14 cellular contexts compared by ENCODE assay signal in the genomic region with DNA sequence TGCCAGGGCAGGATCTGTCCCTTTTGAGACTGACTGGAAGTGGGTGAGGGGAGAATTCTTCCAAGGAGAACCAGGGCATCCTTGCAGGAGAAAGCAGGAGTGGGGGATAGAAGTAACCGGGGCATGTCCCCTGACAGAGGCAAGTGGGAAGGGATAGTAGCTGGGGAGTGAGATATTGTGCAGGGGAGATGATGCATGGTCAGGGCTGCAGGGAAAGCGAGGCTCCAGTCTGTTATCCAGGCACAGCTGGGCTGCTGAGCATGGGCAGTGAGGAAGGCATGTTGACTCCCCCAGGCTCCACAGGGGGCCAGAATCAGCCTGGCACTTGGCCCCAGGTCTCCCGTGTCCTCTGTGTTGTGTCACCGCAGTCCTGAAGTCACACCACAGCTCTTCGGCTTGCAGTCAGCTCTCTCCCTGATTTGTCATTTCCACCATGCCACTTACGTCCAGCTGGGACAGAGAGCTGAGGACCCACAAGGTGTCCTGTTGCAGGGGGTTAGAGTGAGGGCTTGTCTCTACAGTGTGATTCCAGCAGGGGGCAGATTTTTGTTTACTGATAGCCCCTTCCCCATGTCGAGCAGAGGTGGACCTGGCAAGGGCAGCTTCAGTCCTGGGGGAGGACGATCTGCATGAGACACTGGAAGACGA. TPM values are rescaled to one million over a fixed set of nuclear protein-coding genes. Genes with fewer than 3 reads are reported as not detected.
DNase-seq lines count a peak whose midpoint lies in the region; ATAC-seq and TF ChIP-seq lines count a peak whose summit lies in the region.
"Had no signal": no experiment of that assay in that cellular context is flagged by ENCODE, and none has a peak within 500 bp of the region (broad histone marks: within the 10 kb centered on the region; RNA-seq: fewer than 3 reads in every experiment).

No MANE protein-coding gene starts in this region.

- H4K20me1 ChIP-seq in PC-3 (ENCODE audit: low read length): no peaks in the 10 kb centered on the region

- no peaks in the 10 kb centered on the region for H3K27me3 ChIP-seq in PC-3 (ENCODE audit: low read length)

- H3K4me2 ChIP-seq in PC-3 (ENCODE audit: low read length): no peak overlapping the region

- no TSS peak for BruUV-seq in PC-3 (replicated peaks; lab: Mats Ljungman, UMichigan)

- H3K4me1 ChIP-seq in PC-3 (ENCODE audit: insufficient read depth, low read length): peaks cover 9% of the 10 kb centered on the region

- no peaks in the 10 kb centered on the region for H3F3A ChIP-seq in PC-3 (ENCODE audit: low read length, unreplicated experiment)

- H3K9me2 ChIP-seq in PC-3 (replicated peaks; ENCODE audit: low read length): no peaks in the 10 kb centered on the region

- no peak for ATAC-seq in PC-3
- no peak for ATAC-seq in GM18502 (IDR thresholded peaks at IDR 0.05; ENCODE audit: poor library complexity, unreplicated experiment)
- ATAC-seq: effector memory CD8-positive, alpha-beta T cell; stimulated activated naive CD8-positive, alpha-beta T cell treated with anti-CD3 and anti-CD28 coated beads, Interleukin-15, amount 100 ng/mL, for 72 hours had no signal

- peaks cover 25% of the 10 kb centered on the region for H3K36me3 ChIP-seq in PC-3 (ENCODE audit: low read depth, low read length)

- H3K4me1 Mint-ChIP-seq in nephron: peaks cover 15% of the 10 kb centered on the region
- H3K4me1 Mint-ChIP-seq: stimulated activated naive CD8-positive, alpha-beta T cell treated with anti-CD3 and anti-CD28 coated beads, Interleukin-15, amount 100 ng/mL, for 72 hours had no signal

- H3K27me3 Mint-ChIP-seq in nephron (ENCODE audit: low read depth): no peaks in the 10 kb centered on the region

- no peaks in the 10 kb centered on the region for H3K79me2 ChIP-seq in PC-3 (ENCODE audit: low read length)

- peak; percentile 40; the same call in 1 of the 2 replicates for TF ChIP-seq CTCF in PC-3 (conservative IDR thresholded peaks at IDR 0.05; ENCODE audit: low read depth, low read length)
- TF ChIP-seq CTCF in fibroblast of pulmonary artery (IDR thresholded peaks at IDR 0.05; ENCODE audit: low read length, missing control alignments): peak; percentile 32
- no peak for TF ChIP-seq CTCF in nephron (IDR thresholded peaks at IDR 0.05; ENCODE audit: unreplicated experiment in 3 of 3)

- H3K9ac ChIP-seq in PC-3 (ENCODE audit: low read length): no peak overlapping the region

- CTCF ChIA-PET in PC-3 (lab: Charles Lee): no interaction called here

- intact Hi-C loops in PC-3 (cut with micrococcal nuclease): no loop called here

- peak overlapping the region in 2 of 3 experiments; percentile 21 to 69 for H3K27ac Mint-ChIP-seq in nephron
- H3K27ac Mint-ChIP-seq: B cell; effector memory CD8-positive, alpha-beta T cell; stimulated activated naive CD8-positive, alpha-beta T cell treated with anti-CD3 and anti-CD28 coated beads, Interleukin-15, amount 100 ng/mL, for 72 hours had no signal

- POLR2A ChIA-PET in PC-3 (lab: Charles Lee; ENCODE audit: unreplicated experiment): no interaction called here

- H3K4me3 Mint-ChIP-seq in nephron: no peak overlapping the region
- H3K4me3 Mint-ChIP-seq: B cell; effector memory CD8-positive, alpha-beta T cell; stimulated activated naive CD8-positive, alpha-beta T cell treated with anti-CD3 and anti-CD28 coated beads, Interleukin-15, amount 100 ng/mL, for 72 hours had no signal

- DNase-seq in ELF-1 (ENCODE audit: low read depth, low spot score) (peak; percentile 66), PC-3 (no peak), fibroblast of pulmonary artery (ENCODE audit: low read depth) (no peak), AG08396 (ENCODE audit: low spot score) (no peak), foreskin melanocyte (no peak), NCI-H446 (lab: John Stamatoyannopoulos, UW) (no peak)
- DNase-seq: effector memory CD8-positive, alpha-beta T cell; hypothalamus; NCI-H1694; NCI-H774; stimulated activated naive CD8-positive, alpha-beta T cell treated with anti-CD3 and anti-CD28 coated beads, Interleukin-15, amount 100 ng/mL, for 72 hours had no signal

- H3K9me3 Mint-ChIP-seq in nephron: peaks cover 3% of the 10 kb centered on the region
- H3K9me3 Mint-ChIP-seq: effector memory CD8-positive, alpha-beta T cell had no signal

- H2AFZ ChIP-seq in PC-3 (ENCODE audit: low read length): no peak overlapping the region

- peaks cover 52% of the 10 kb centered on the region for H3K36me3 Mint-ChIP-seq in nephron (ENCODE audit: low read depth)

- H3K9me3 ChIP-seq in PC-3 (ENCODE audit: low read length): 0 out of 2 replicates have a peak, but pooled peaks cover 9% of the 10 kb centered on the region

- H3K4me3 ChIP-seq in PC-3 (ENCODE audit: low read length) (no peak overlapping the region), fibroblast of pulmonary artery (replicated peaks; ENCODE audit: low read depth, low read length) (no peak overlapping the region)

- no peak overlapping the region for H3K27ac ChIP-seq in PC-3 (ENCODE audit: low read length)

RNA-seq across cellular contexts. Expression of a gene that starts 40.9 kb away (rescaled TPM):
- total RNA-seq in PC-3 (2014; rRNA removed): 42.8 and 48.0 TPM in 2 replicates

RNA-seq across cellular contexts. Expression of a gene that starts 56.7 kb away (rescaled TPM):
- 9.8 and 18.5 TPM in 2 replicates for total RNA-seq in PC-3 (2014; rRNA removed)

Comparison
In these comparisons a context has a peak if more than half of its experiments do, and no peak if none do; other contexts are left out.
1. CTCF ChIP-seq: peak in PC-3 (single experiment) and fibroblast of pulmonary artery (single experiment); none in nephron (0 of 3).